Comparison of ENCODE assay signal across 8 cellular contexts in genomic region chr16:20329392-20330138, GRCh38. TPM values are rescaled to one million over a fixed set of nuclear protein-coding genes. Genes with fewer than 3 reads are reported as not detected.
"Had no signal": no experiment of that assay in that cellular context is flagged by ENCODE, and none has a peak within 500 bp of the region (broad histone marks: within the 10 kb centered on the region; RNA-seq: fewer than 3 reads in every experiment).

No MANE protein-coding gene starts in this region.

- DNase-seq: H9, HCEC 1CT had no signal

- FAIRE-seq: H1, H54, HTR-8/SVneo had no signal

- ATAC-seq: GM23338 had no signal

- H2AFZ ChIP-seq: GM23338 had no signal

- H3K4me3 ChIP-seq: GM23338 had no signal

- H3K4me2 ChIP-seq: GM23338 had no signal

RNA-seq across cellular contexts. Expression of gene GP2, which starts 2.3 kb away (rescaled TPM):
- total RNA-seq: GM23338, H1, H9, HT-29 had no signal
- polyA plus RNA-seq: GM23338, H1, IgD-negative memory B cell had no signal

RNA-seq across cellular contexts. Expression of gene UMOD, which starts 22.9 kb away (rescaled TPM):
- total RNA-seq: GM23338, H1, H9, HT-29 had no signal
- polyA plus RNA-seq: GM23338, H1, IgD-negative memory B cell had no signal
